Comparison of ENCODE assay signal across 11 cellular contexts in genomic region chrX:46444011-46444410, GRCh38.
DNase-seq lines count a peak whose midpoint lies in the region; ATAC-seq, FAIRE-seq and TF ChIP-seq lines count a peak whose summit lies in the region.
"Had no signal": no experiment of that assay in that cellular context is flagged by ENCODE, and none has a peak within 500 bp of the region (broad histone marks: within the 10 kb centered on the region; RNA-seq: fewer than 3 reads in every experiment).

No MANE protein-coding gene starts in this region.

- H3K27me3 ChIP-seq in Panc1 (ENCODE audit: control insufficient read depth, insufficient read depth, low read length) = no peaks in the 10 kb centered on the region

- H3K4me3 ChIP-seq in Panc1 (ENCODE audit: low read depth in 2 of 2, low read length in 2 of 2) (no peak overlapping the region), epithelial cell of proximal tubule (ENCODE audit: low read depth, low read length) (no peak overlapping the region)

- no peaks in the 10 kb centered on the region for H3K36me3 ChIP-seq in Panc1 (ENCODE audit: control insufficient read depth, insufficient read depth, low read length)

- ATAC-seq in Panc1 (0 out of 2 replicates have a peak, but pooled peaks have one; percentile 14), GM21423 (IDR thresholded peaks at IDR 0.05; ENCODE audit: unreplicated experiment) (no peak), GM21447 (IDR thresholded peaks at IDR 0.05; ENCODE audit: unreplicated experiment) (no peak)

- H3K9me3 ChIP-seq in Panc1 (ENCODE audit: control insufficient read depth, insufficient read depth, low read depth, low read length) = no peaks in the 10 kb centered on the region

- BruUV-seq in Panc1 (replicated peaks; lab: Mats Ljungman, UMichigan) = no TSS peak

- H3K27ac ChIP-seq in Panc1 (ENCODE audit: low read length) = no peak overlapping the region

- peak; percentile 11 for DNase-seq in stimulated activated CD4-positive, alpha-beta T cell treated with anti-CD3 and anti-CD28 coated beads, Interleukin-15, amount 100 ng/mL, for 24 hours
- no peak for DNase-seq in stimulated activated CD4-positive, alpha-beta T cell treated with anti-CD3 and anti-CD28 coated beads, Interleukin-2, amount 100 ng/mL, for 48 hours
- DNase-seq in Panc1 (ENCODE audit: low read depth, low spot score) = peak; percentile 5
- peak; percentile 74 for DNase-seq in epithelial cell of proximal tubule (ENCODE audit: low read depth)
- DNase-seq in urothelium cell line (ENCODE audit: low spot score) = peak; percentile 56
- no peak for DNase-seq in NCI-H2227 treated with DMSO at 0.1 percent for 48 hours (lab: John Stamatoyannopoulos, UW)
- DNase-seq: cerebellar nuclear complex; DMS 273 treated with DMSO at 0.1 percent for 48 hours; stimulated activated CD4-positive, alpha-beta T cell treated with anti-CD3 and anti-CD28 coated beads, Interleukin-2, amount 100 ng/mL, for 24 hours had no signal

- POLR2A ChIA-PET in Panc1 (lab: Charles Lee) = no interaction called here

- intact Hi-C loops in Panc1 (cut with micrococcal nuclease; ENCODE audit: unreplicated experiment) = no loop called here

- peaks cover 4% of the 10 kb centered on the region; the same call in 1 of the 2 replicates for H3K4me1 ChIP-seq in Panc1 (ENCODE audit: control insufficient read depth, insufficient read depth, low read length)

- FAIRE-seq in urothelium cell line (lab: Jason Lieb, UNC) = no peak

- TF ChIP-seq CTCF in Panc1 (IDR thresholded peaks at IDR 0.05) = no peak
- no peak for TF ChIP-seq CTCF in epithelial cell of proximal tubule (conservative IDR thresholded peaks at IDR 0.05; ENCODE audit: low read depth, low read length)

- CTCF ChIA-PET in Panc1 (lab: Charles Lee) = no interaction called here

- in situ Hi-C loops in Panc1 (cut with HindIII; ENCODE audit: low pct_unique_long_range_greater_than_20kb, low sequenced_read_pairs) = no loop called here

Comparison
In these comparisons a context has a peak if more than half of its experiments do, and no peak if none do; other contexts are left out.
1. DNase-seq: peak in stimulated activated CD4-positive, alpha-beta T cell treated with anti-CD3 and anti-CD28 coated beads, Interleukin-15, amount 100 ng/mL, for 24 hours (single experiment), Panc1 (single experiment), epithelial cell of proximal tubule (single experiment) and urothelium cell line (single experiment); none in stimulated activated CD4-positive, alpha-beta T cell treated with anti-CD3 and anti-CD28 coated beads, Interleukin-2, amount 100 ng/mL, for 48 hours (0 of 2) and NCI-H2227 treated with DMSO at 0.1 percent for 48 hours (single experiment).